Comparison of ENCODE assay signal across 1 cellular context in genomic region chr14:93156693-93157369, GRCh38.
TF ChIP-seq lines count a peak whose summit lies in the region.

No MANE protein-coding gene starts in this region.

TF ChIP-seq in H1, 55 proteins besides CTCF, POLR2A, EP300 and RAD21:
- TF ChIP-seq SRF (IDR thresholded peaks at IDR 0.05; ENCODE audit: low read depth, low read length) (no peak), EGR1 (IDR thresholded peaks at IDR 0.05; ENCODE audit: borderline replicate concordance, low read depth, low read length) (no peak), TAF7 (optimal IDR thresholded peaks at IDR 0.05; ENCODE audit: borderline replicate concordance, low read depth, low read length) (no peak), KDM5A (IDR thresholded peaks at IDR 0.05; ENCODE audit: low read length) (no peak), RNF2 (IDR thresholded peaks at IDR 0.05; ENCODE audit: borderline replicate concordance, low read depth, low read length, missing control alignments, poor library complexity, severe bottlenecking) (no peak), PHF8 (conservative IDR thresholded peaks at IDR 0.05; ENCODE audit: low read depth, low read length) (no peak), KDM1A (IDR thresholded peaks at IDR 0.05; ENCODE audit: borderline replicate concordance, low read length) (no peak), GTF2F1 (IDR thresholded peaks at IDR 0.05; ENCODE audit: borderline replicate concordance, low read depth, low read length) (no peak), USF2 (IDR thresholded peaks at IDR 0.05; ENCODE audit: low read length) (no peak), BCL11A (IDR thresholded peaks at IDR 0.05; ENCODE audit: low read depth in 2 of 2, low read length in 2 of 2) (no peak)
